In genomic region chr5:10601246-10602030, GRCh38 we compare ENCODE assay signal across 1 cellular context.
A peak's percentile ranks its signal among the peaks of the same experiment; 100 is the strongest.
TF ChIP-seq lines count a peak whose summit lies in the region.

No MANE protein-coding gene starts in this region.

TF ChIP-seq in HEK293, 187 proteins besides CTCF, POLR2A, EP300 and RAD21 (continued from another document and continues in another):
- TF ChIP-seq BCL6B (tag by site-specific recombination; IDR thresholded peaks at IDR 0.05) = peak; percentile 96
- TF ChIP-seq INSM2 (tag by site-specific recombination; IDR thresholded peaks at IDR 0.05) = peak; percentile 97
- TF ChIP-seq RBAK (tag by site-specific recombination; IDR thresholded peaks at IDR 0.05) = no peak
- peak; percentile 99 for TF ChIP-seq ZNF24 (tag by site-specific recombination; IDR thresholded peaks at IDR 0.05)
- TF ChIP-seq ZNF785 (tag by site-specific recombination; IDR thresholded peaks at IDR 0.05) = 0 out of 2 replicates have a peak, but pooled peaks have one; percentile 55
- peak; percentile 90 for TF ChIP-seq ZNF529 (tag by site-specific recombination; IDR thresholded peaks at IDR 0.05; ENCODE audit: insufficient replicate concordance)
- TF ChIP-seq ZNF416 (tag by site-specific recombination; IDR thresholded peaks at IDR 0.05) = no peak
- peak; percentile 90 for TF ChIP-seq ZFHX2 (tag by site-specific recombination; conservative IDR thresholded peaks at IDR 0.05)
- TF ChIP-seq, protein P1, sequence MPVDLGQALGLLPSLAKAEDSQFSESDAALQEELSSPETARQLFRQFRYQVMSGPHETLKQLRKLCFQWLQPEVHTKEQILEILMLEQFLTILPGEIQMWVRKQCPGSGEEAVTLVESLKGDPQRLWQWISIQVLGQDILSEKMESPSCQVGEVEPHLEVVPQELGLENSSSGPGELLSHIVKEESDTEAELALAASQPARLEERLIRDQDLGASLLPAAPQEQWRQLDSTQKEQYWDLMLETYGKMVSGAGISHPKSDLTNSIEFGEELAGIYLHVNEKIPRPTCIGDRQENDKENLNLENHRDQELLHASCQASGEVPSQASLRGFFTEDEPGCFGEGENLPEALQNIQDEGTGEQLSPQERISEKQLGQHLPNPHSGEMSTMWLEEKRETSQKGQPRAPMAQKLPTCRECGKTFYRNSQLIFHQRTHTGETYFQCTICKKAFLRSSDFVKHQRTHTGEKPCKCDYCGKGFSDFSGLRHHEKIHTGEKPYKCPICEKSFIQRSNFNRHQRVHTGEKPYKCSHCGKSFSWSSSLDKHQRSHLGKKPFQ (tag by site-specific recombination; IDR thresholded peaks at IDR 0.05) = peak; percentile 98
- peak; percentile 90 for TF ChIP-seq ZIC2 (tag by site-specific recombination; IDR thresholded peaks at IDR 0.05)
- peak; percentile 94 for TF ChIP-seq ZNF677 (tag by site-specific recombination; IDR thresholded peaks at IDR 0.05)
- TF ChIP-seq ZXDB (tag by site-specific recombination; IDR thresholded peaks at IDR 0.05) = peak; percentile 97
- TF ChIP-seq MEIS1 (CRISPR knock-in tag; IDR thresholded peaks at IDR 0.05; ENCODE audit: borderline replicate concordance) = no peak
- TF ChIP-seq KLF17 (tag by site-specific recombination; IDR thresholded peaks at IDR 0.05) = peak; percentile 99
- TF ChIP-seq ZNF121 (tag by site-specific recombination; IDR thresholded peaks at IDR 0.05) = peak; percentile 82
- TF ChIP-seq SP7 (tag by site-specific recombination; IDR thresholded peaks at IDR 0.05) = peak; percentile 98
- TF ChIP-seq ZNF660 (tag by site-specific recombination; IDR thresholded peaks at IDR 0.05) = peak; percentile 100
- TF ChIP-seq ZNF169 (tag by site-specific recombination; IDR thresholded peaks at IDR 0.05) = no peak
- TF ChIP-seq ZNF391 (tag by site-specific recombination; IDR thresholded peaks at IDR 0.05; ENCODE audit: borderline replicate concordance, low read depth) = peak; percentile 89
- TF ChIP-seq ZBTB1 (tag by site-specific recombination; IDR thresholded peaks at IDR 0.05) = no peak; the same call in none of the 2 replicates
- peak; percentile 99 for TF ChIP-seq ZEB2 (tag by site-specific recombination; IDR thresholded peaks at IDR 0.05)
- 0 out of 2 replicates have a peak, but pooled peaks have one; percentile 25 for TF ChIP-seq ZFP3 (tag by site-specific recombination; IDR thresholded peaks at IDR 0.05; ENCODE audit: low read depth)
- TF ChIP-seq ZNF610 (tag by site-specific recombination; IDR thresholded peaks at IDR 0.05; ENCODE audit: borderline replicate concordance) = peak; percentile 84
- TF ChIP-seq ZNF623 (tag by site-specific recombination; IDR thresholded peaks at IDR 0.05) = peak; percentile 52; the same call in 1 of the 2 replicates
- TF ChIP-seq, protein P2, sequence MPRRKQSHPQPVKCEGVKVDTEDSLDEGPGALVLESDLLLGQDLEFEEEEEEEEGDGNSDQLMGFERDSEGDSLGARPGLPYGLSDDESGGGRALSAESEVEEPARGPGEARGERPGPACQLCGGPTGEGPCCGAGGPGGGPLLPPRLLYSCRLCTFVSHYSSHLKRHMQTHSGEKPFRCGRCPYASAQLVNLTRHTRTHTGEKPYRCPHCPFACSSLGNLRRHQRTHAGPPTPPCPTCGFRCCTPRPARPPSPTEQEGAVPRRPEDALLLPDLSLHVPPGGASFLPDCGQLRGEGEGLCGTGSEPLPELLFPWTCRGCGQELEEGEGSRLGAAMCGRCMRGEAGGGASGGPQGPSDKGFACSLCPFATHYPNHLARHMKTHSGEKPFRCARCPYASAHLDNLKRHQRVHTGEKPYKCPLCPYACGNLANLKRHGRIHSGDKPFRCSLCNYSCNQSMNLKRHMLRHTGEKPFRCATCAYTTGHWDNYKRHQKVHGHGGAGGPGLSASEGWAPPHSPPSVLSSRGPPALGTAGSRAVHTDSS (tag by site-specific recombination; IDR thresholded peaks at IDR 0.05) = peak; percentile 78
- no peak for TF ChIP-seq ZNF239 (tag by site-specific recombination; IDR thresholded peaks at IDR 0.05)
- TF ChIP-seq ZNF76 (tag by site-specific recombination; IDR thresholded peaks at IDR 0.05; ENCODE audit: borderline replicate concordance, low read depth) = peak; percentile 96
- TF ChIP-seq REPIN1 (tag by site-specific recombination; IDR thresholded peaks at IDR 0.05; ENCODE audit: low read depth) = no peak
- TF ChIP-seq ELK4 (IDR thresholded peaks at IDR 0.05; ENCODE audit: borderline replicate concordance, low read depth, low read length) = no peak
- TF ChIP-seq ZSCAN30 (tag by site-specific recombination; IDR thresholded peaks at IDR 0.05) = peak; percentile 99
- TF ChIP-seq ZNF214 (tag by site-specific recombination; IDR thresholded peaks at IDR 0.05; ENCODE audit: borderline replicate concordance) = peak; percentile 95; the same call in 1 of the 2 replicates
- no peak for TF ChIP-seq ZNF202 (tag by site-specific recombination; IDR thresholded peaks at IDR 0.05; ENCODE audit: borderline replicate concordance)
- TF ChIP-seq SP3 (tag by site-specific recombination; IDR thresholded peaks at IDR 0.05) = peak; percentile 77
- TF ChIP-seq ATF2 (tag by site-specific recombination; IDR thresholded peaks at IDR 0.05; ENCODE audit: low read depth) = peak; percentile 97
- no peak for TF ChIP-seq MYNN (tag by site-specific recombination; IDR thresholded peaks at IDR 0.05; ENCODE audit: borderline replicate concordance)
- no peak for TF ChIP-seq TCF7L2 (IDR thresholded peaks at IDR 0.05; ENCODE audit: borderline replicate concordance, low read depth, low read length)
- peak; percentile 78 for TF ChIP-seq OSR2 (tag by site-specific recombination; IDR thresholded peaks at IDR 0.05)
- peak; percentile 98 for TF ChIP-seq ZNF324 (tag by site-specific recombination; IDR thresholded peaks at IDR 0.05)
- no peak for TF ChIP-seq ZNF621 (tag by site-specific recombination; IDR thresholded peaks at IDR 0.05)
- no peak for TF ChIP-seq ZNF146 (tag by site-specific recombination; IDR thresholded peaks at IDR 0.05)
- TF ChIP-seq ZBTB20 (tag by site-specific recombination; IDR thresholded peaks at IDR 0.05) = peak; percentile 77
- TF ChIP-seq ZNF433 (tag by site-specific recombination; IDR thresholded peaks at IDR 0.05; ENCODE audit: low read depth) = no peak
- TF ChIP-seq ZNF510 (tag by site-specific recombination; IDR thresholded peaks at IDR 0.05; ENCODE audit: insufficient replicate concordance) = peak; percentile 82
- no peak for TF ChIP-seq ZNF777 (tag by site-specific recombination; IDR thresholded peaks at IDR 0.05; ENCODE audit: borderline replicate concordance)
- no peak for TF ChIP-seq ZNF426 (tag by site-specific recombination; IDR thresholded peaks at IDR 0.05)
- no peak for TF ChIP-seq ZNF266 (tag by site-specific recombination; IDR thresholded peaks at IDR 0.05; ENCODE audit: low read depth)
- TF ChIP-seq ZNF221 (tag by site-specific recombination; IDR thresholded peaks at IDR 0.05; ENCODE audit: borderline replicate concordance) = peak; percentile 100; the same call in 1 of the 2 replicates
- TF ChIP-seq, protein P3, sequence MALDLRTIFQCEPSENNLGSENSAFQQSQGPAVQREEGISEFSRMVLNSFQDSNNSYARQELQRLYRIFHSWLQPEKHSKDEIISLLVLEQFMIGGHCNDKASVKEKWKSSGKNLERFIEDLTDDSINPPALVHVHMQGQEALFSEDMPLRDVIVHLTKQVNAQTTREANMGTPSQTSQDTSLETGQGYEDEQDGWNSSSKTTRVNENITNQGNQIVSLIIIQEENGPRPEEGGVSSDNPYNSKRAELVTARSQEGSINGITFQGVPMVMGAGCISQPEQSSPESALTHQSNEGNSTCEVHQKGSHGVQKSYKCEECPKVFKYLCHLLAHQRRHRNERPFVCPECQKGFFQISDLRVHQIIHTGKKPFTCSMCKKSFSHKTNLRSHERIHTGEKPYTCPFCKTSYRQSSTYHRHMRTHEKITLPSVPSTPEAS (tag by site-specific recombination; IDR thresholded peaks at IDR 0.05) = peak; percentile 59; the same call in 1 of the 2 replicates
- TF ChIP-seq ZBTB21 (tag by site-specific recombination; IDR thresholded peaks at IDR 0.05) = peak; percentile 94
- TF ChIP-seq, protein P4, sequence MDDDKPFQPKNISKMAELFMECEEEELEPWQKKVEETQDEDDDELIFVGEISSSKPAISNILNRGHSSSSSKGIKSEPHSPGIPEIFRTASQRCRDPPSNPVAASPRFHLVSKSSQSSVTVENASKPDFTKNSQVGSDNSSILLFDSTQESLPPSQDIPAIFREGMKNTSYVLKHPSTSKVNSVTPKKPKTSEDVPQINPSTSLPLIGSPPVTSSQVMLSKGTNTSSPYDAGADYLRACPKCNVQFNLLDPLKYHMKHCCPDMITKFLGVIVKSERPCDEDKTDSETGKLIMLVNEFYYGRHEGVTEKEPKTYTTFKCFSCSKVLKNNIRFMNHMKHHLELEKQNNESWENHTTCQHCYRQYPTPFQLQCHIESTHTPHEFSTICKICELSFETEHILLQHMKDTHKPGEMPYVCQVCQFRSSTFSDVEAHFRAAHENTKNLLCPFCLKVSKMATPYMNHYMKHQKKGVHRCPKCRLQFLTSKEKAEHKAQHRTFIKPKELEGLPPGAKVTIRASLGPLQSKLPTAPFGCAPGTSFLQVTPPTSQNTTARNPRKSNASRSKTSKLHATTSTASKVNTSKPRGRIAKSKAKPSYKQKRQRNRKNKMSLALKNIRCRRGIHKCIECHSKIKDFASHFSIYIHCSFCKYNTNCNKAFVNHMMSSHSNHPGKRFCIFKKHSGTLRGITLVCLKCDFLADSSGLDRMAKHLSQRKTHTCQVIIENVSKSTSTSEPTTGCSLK (tag by site-specific recombination; IDR thresholded peaks at IDR 0.05) = no peak
- peak; percentile 99 for TF ChIP-seq ZNF184 (tag by site-specific recombination; IDR thresholded peaks at IDR 0.05)
- TF ChIP-seq ZNF555 (tag by site-specific recombination; conservative IDR thresholded peaks at IDR 0.05) = no peak
- TF ChIP-seq ZNF747 (tag by site-specific recombination; IDR thresholded peaks at IDR 0.05) = no peak
- TF ChIP-seq GLIS2 (tag by site-specific recombination; IDR thresholded peaks at IDR 0.05) = peak; percentile 96
- peak; percentile 99 for TF ChIP-seq ZBTB48 (tag by site-specific recombination; IDR thresholded peaks at IDR 0.05)
- TF ChIP-seq ZBTB49 (tag by site-specific recombination; IDR thresholded peaks at IDR 0.05; ENCODE audit: low read depth) = no peak
